ENCODE assay signal across 8 cellular contexts in genomic region chr3:198080521-198081384, GRCh38.
DNase-seq lines count a peak whose midpoint lies in the region; ATAC-seq, FAIRE-seq and TF ChIP-seq lines count a peak whose summit lies in the region.

No MANE protein-coding gene starts in this region.

- peaks cover 16% of the 10 kb centered on the region for H3K4me1 Mint-ChIP-seq in activated T-helper 1 cell treated with anti-CD3 and anti-CD28 coated beads, Interleukin-12 subunit alpha, Interleukin-12 subunit beta, Interleukin-2, Interleukin-4 antibody, amounts not matched to agents 30 ng/mL and 10 ng/mL and 1 ng/mL, durations not matched to agents 14 hours and 24 hours and 36 hours (ENCODE audit: low read depth)
- H3K4me1 Mint-ChIP-seq in neural crest cell = peaks cover 7% of the 10 kb centered on the region

- H3K79me2 ChIP-seq in OCI-LY7 (ENCODE audit: insufficient read depth, low read depth, low read length) = no peaks in the 10 kb centered on the region

- no peaks in the 10 kb centered on the region for H3K9me2 ChIP-seq in OCI-LY7 (ENCODE audit: insufficient read depth, low read length)

- peak overlapping the region; percentile 67 for H3K27ac Mint-ChIP-seq in activated T-helper 1 cell treated with anti-CD3 and anti-CD28 coated beads, Interleukin-12 subunit alpha, Interleukin-12 subunit beta, Interleukin-2, Interleukin-4 antibody, amounts not matched to agents 30 ng/mL and 10 ng/mL and 1 ng/mL, durations not matched to agents 14 hours and 24 hours and 36 hours
- peak overlapping the region; percentile 71 for H3K27ac Mint-ChIP-seq in neural crest cell (ENCODE audit: unreplicated experiment)

- TF ChIP-seq POLR2A in A549 (IDR thresholded peaks at IDR 0.05; ENCODE audit: low read length) (no peak), GM18505 (IDR thresholded peaks at IDR 0.05; ENCODE audit: borderline replicate concordance, extremely low read depth, insufficient read depth, insufficient read length) (no peak)

- TF ChIP-seq CTCF in A549 (IDR thresholded peaks at IDR 0.05) (peak; percentile 48), OCI-LY7 (conservative IDR thresholded peaks at IDR 0.05; ENCODE audit: low read length) (peak; percentile 73), neural crest cell (conservative IDR thresholded peaks at IDR 0.05) (peak; percentile 75)

- peaks cover 5% of the 10 kb centered on the region; the same call in 1 of the 3 replicates for H3K9me3 ChIP-seq in A549
- H3K9me3 ChIP-seq in OCI-LY7 (ENCODE audit: low read length) = no peaks in the 10 kb centered on the region; the same call in 1 of the 2 replicates

- H3K27ac ChIP-seq in A549 (peak overlapping the region; percentile 27 to 62; a peak in 2 of 6 replicates), OCI-LY7 (ENCODE audit: low read depth, low read length, poor library complexity, severe bottlenecking) (no peak overlapping the region)

- BruUV-seq in OCI-LY7 (replicated peaks; lab: Mats Ljungman, UMichigan) = no TSS peak

- peaks cover 7% of the 10 kb centered on the region; the same call in 2 of the 3 replicates for H3K4me1 ChIP-seq in A549
- peaks cover 9% of the 10 kb centered on the region for H3K4me1 ChIP-seq in OCI-LY7 (ENCODE audit: insufficient read depth, low read length, poor library complexity, severe bottlenecking)

- no peak for FAIRE-seq in A549 (lab: Jason Lieb, UNC)

- WGBS in A549 (ENCODE audit: missing lambda C conversion rate) = no CpG with 5 or more reads among the region's 86 CpGs

- ATAC-seq in A549 = peak; percentile 97 to 98
- peak; percentile 83 for ATAC-seq in GM18505 (IDR thresholded peaks at IDR 0.05; ENCODE audit: unreplicated experiment)
- peak; percentile 78 for ATAC-seq in HG03520 (IDR thresholded peaks at IDR 0.05; ENCODE audit: unreplicated experiment)
- peak; percentile 91 for ATAC-seq in stimulated activated naive CD8-positive, alpha-beta T cell treated with anti-CD3 and anti-CD28 coated beads, Interleukin-15, Interleukin-2, amounts not matched to agents 100 U/mL and 50 U/mL, for 24 hours

- no peaks in the 10 kb centered on the region for H4K20me1 ChIP-seq in OCI-LY7 (ENCODE audit: insufficient read depth, low read length)

- POLR2A ChIA-PET in A549 (lab: Yijun Ruan, JAX) = no interaction called here
- POLR2A ChIA-PET in OCI-LY7 (lab: Charles Lee) = interaction anchor here (0.5 to 1.2 kb wide), 2 partner anchors 13 to 60 kb away, joined by 3 read pairs; no protein-coding TSS in a partner anchor

- 0 out of 5 replicates have a peak, but pooled peaks of 1 of the 2 experiments have one; percentile 28 for TF ChIP-seq RAD21 in A549 (conservative IDR thresholded peaks at IDR 0.05 in 1 of 2, IDR thresholded peaks at IDR 0.05 in 1 of 2)

- peak overlapping the region; percentile 49 for H3K4me3 ChIP-seq in A549
- peak overlapping the region; percentile 67 for H3K4me3 ChIP-seq in OCI-LY7 (ENCODE audit: low read depth, low read length, poor library complexity, severe bottlenecking)

- H2AFZ ChIP-seq in OCI-LY7 (ENCODE audit: low read length) = peak overlapping the region; percentile 92

- no peaks in the 10 kb centered on the region for H3K9me3 Mint-ChIP-seq in activated T-helper 1 cell treated with anti-CD3 and anti-CD28 coated beads, Interleukin-12 subunit alpha, Interleukin-12 subunit beta, Interleukin-2, Interleukin-4 antibody, amounts not matched to agents 30 ng/mL and 10 ng/mL and 1 ng/mL, durations not matched to agents 14 hours and 24 hours and 36 hours
- H3K9me3 Mint-ChIP-seq in neural crest cell = no peaks in the 10 kb centered on the region

- intact Hi-C loops in OCI-LY7 (cut with micrococcal nuclease; ENCODE audit: unreplicated experiment) = no loop called here
- intact Hi-C loops in activated T-helper 1 cell treated with anti-CD3 and anti-CD28 coated beads, Interleukin-12 subunit alpha, Interleukin-12 subunit beta, Interleukin-2, Interleukin-4 antibody, amounts not matched to agents 30 ng/mL and 10 ng/mL and 1 ng/mL, durations not matched to agents 14 hours and 24 hours and 36 hours (cut with micrococcal nuclease) = loop anchor here (1.0 kb wide), 3 partner anchors 8 to 174 kb away; partner anchors contain the start of gene LMLN

- peak overlapping the region; percentile 99 for H3K4me2 ChIP-seq in A549
- H3K4me2 ChIP-seq in OCI-LY7 (ENCODE audit: low read length) = peak overlapping the region; percentile 94

- TF ChIP-seq EP300 in A549 (IDR thresholded peaks at IDR 0.05) = no peak

- no peaks in the 10 kb centered on the region for H3K36me3 ChIP-seq in OCI-LY7 (ENCODE audit: insufficient read depth, low read length)

- peak overlapping the region; percentile 81 for H3K4me3 Mint-ChIP-seq in activated T-helper 1 cell treated with anti-CD3 and anti-CD28 coated beads, Interleukin-12 subunit alpha, Interleukin-12 subunit beta, Interleukin-2, Interleukin-4 antibody, amounts not matched to agents 30 ng/mL and 10 ng/mL and 1 ng/mL, durations not matched to agents 14 hours and 24 hours and 36 hours
- H3K4me3 Mint-ChIP-seq in neural crest cell = peak overlapping the region; percentile 86

- peaks cover 63% of the 10 kb centered on the region for H3K27me3 Mint-ChIP-seq in activated T-helper 1 cell treated with anti-CD3 and anti-CD28 coated beads, Interleukin-12 subunit alpha, Interleukin-12 subunit beta, Interleukin-2, Interleukin-4 antibody, amounts not matched to agents 30 ng/mL and 10 ng/mL and 1 ng/mL, durations not matched to agents 14 hours and 24 hours and 36 hours (ENCODE audit: insufficient read depth)
- H3K27me3 Mint-ChIP-seq in neural crest cell (ENCODE audit: low read depth) = peaks cover 78% of the 10 kb centered on the region

- CTCF ChIA-PET in A549 (lab: Yijun Ruan, JAX) (interaction anchor here (0.6 to 2.4 kb wide), 20 partner anchors 9 to 175 kb away, joined by 3 to 23 read pairs (median 4); no protein-coding TSS in a partner anchor), OCI-LY7 (lab: Charles Lee; ENCODE audit: unreplicated experiment) (interaction anchor here (0.6 to 1.2 kb wide), 3 partner anchors 13 to 735 kb away, joined by 3 to 4 read pairs (median 3); no protein-coding TSS in a partner anchor)

- DNase-seq in A549 (ENCODE audit: low read depth in 1 of 2, low spot score in 1 of 2) = peak; percentile 10 to 57
- DNase-seq in OCI-LY7 (ENCODE audit: low spot score) = peak; percentile 83
- DNase-seq in activated T-helper 1 cell treated with anti-CD3 and anti-CD28 coated beads, Interleukin-12 subunit alpha, Interleukin-12 subunit beta, Interleukin-2, Interleukin-4 antibody, amounts not matched to agents 30 ng/mL and 10 ng/mL and 1 ng/mL, durations not matched to agents 14 hours and 24 hours and 36 hours (ENCODE audit: low spot score) = peak; percentile 77
- peak; percentile 24 for DNase-seq in fibroblast of the conjunctiva (ENCODE audit: low read depth)
- peak; percentile 81 for DNase-seq in neural crest cell (ENCODE audit: low read depth, low spot score)
- DNase-seq in stimulated activated naive CD8-positive, alpha-beta T cell treated with anti-CD3 and anti-CD28 coated beads, Interleukin-15, Interleukin-2, amounts not matched to agents 100 U/mL and 50 U/mL, for 24 hours = peak; percentile 85

- H3K36me3 Mint-ChIP-seq in activated T-helper 1 cell treated with anti-CD3 and anti-CD28 coated beads, Interleukin-12 subunit alpha, Interleukin-12 subunit beta, Interleukin-2, Interleukin-4 antibody, amounts not matched to agents 30 ng/mL and 10 ng/mL and 1 ng/mL, durations not matched to agents 14 hours and 24 hours and 36 hours (ENCODE audit: low read depth) = no peaks in the 10 kb centered on the region
- peaks cover 4% of the 10 kb centered on the region for H3K36me3 Mint-ChIP-seq in neural crest cell (ENCODE audit: low read depth)

TF ChIP-seq in A549, 52 proteins besides CTCF, POLR2A, EP300 and RAD21:
- TF ChIP-seq NPAS2 (CRISPR knock-in tag; IDR thresholded peaks at IDR 0.05; ENCODE audit: borderline replicate concordance) (no peak), KDM5A (IDR thresholded peaks at IDR 0.05) (no peak), ZSCAN20 (CRISPR knock-in tag; IDR thresholded peaks at IDR 0.05) (no peak), NFE2L2 (conservative IDR thresholded peaks at IDR 0.05; ENCODE audit: low read length) (no peak), RARB (CRISPR knock-in tag; IDR thresholded peaks at IDR 0.05) (no peak), ZFP36 (IDR thresholded peaks at IDR 0.05; ENCODE audit: borderline replicate concordance, partially characterized antibody) (peak; percentile 55), RNF2 (IDR thresholded peaks at IDR 0.05; ENCODE audit: borderline replicate concordance, low read depth) (peak; percentile 99), MAX (IDR thresholded peaks at IDR 0.05) (0 out of 2 replicates have a peak, but pooled peaks have one; percentile 23), POLR2AphosphoS2 (conservative IDR thresholded peaks at IDR 0.05; ENCODE audit: low read length) (no peak), JUNB (IDR thresholded peaks at IDR 0.05) (no peak), RCOR1 (IDR thresholded peaks at IDR 0.05; ENCODE audit: low read depth, low read length) (no peak), CBX8 (IDR thresholded peaks at IDR 0.05) (no peak), GATA3 (IDR thresholded peaks at IDR 0.05; ENCODE audit: borderline replicate concordance) (0 out of 2 replicates have a peak, but pooled peaks have one; percentile 18), CHD2 (IDR thresholded peaks at IDR 0.05; ENCODE audit: low read length, partially characterized antibody) (no peak), KDM1A (IDR thresholded peaks at IDR 0.05; ENCODE audit: low read depth) (no peak)
- TF ChIP-seq, protein P1, sequence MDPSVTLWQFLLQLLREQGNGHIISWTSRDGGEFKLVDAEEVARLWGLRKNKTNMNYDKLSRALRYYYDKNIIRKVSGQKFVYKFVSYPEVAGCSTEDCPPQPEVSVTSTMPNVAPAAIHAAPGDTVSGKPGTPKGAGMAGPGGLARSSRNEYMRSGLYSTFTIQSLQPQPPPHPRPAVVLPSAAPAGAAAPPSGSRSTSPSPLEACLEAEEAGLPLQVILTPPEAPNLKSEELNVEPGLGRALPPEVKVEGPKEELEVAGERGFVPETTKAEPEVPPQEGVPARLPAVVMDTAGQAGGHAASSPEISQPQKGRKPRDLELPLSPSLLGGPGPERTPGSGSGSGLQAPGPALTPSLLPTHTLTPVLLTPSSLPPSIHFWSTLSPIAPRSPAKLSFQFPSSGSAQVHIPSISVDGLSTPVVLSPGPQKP (IDR thresholded peaks at IDR 0.05; ENCODE audit: low read depth, low read length) = no peak
- TF ChIP-seq, protein P2, sequence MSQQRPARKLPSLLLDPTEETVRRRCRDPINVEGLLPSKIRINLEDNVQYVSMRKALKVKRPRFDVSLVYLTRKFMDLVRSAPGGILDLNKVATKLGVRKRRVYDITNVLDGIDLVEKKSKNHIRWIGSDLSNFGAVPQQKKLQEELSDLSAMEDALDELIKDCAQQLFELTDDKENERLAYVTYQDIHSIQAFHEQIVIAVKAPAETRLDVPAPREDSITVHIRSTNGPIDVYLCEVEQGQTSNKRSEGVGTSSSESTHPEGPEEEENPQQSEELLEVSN (IDR thresholded peaks at IDR 0.05; ENCODE audit: borderline replicate concordance, low read depth) = 0 out of 2 replicates have a peak, but pooled peaks have one; percentile 33

Comparison
In these comparisons a context has a peak if more than half of its experiments do, and no peak if none do; other contexts are left out.
1. DNase-seq: peak in every context shown above with its lines; median percentile 85 in stimulated activated naive CD8-positive, alpha-beta T cell treated with anti-CD3 and anti-CD28 coated beads, Interleukin-15, Interleukin-2, amounts not matched to agents 100 U/mL and 50 U/mL, for 24 hours; 83 in OCI-LY7; 81 in neural crest cell; 77 in activated T-helper 1 cell treated with anti-CD3 and anti-CD28 coated beads, Interleukin-12 subunit alpha, Interleukin-12 subunit beta, Interleukin-2, Interleukin-4 antibody, amounts not matched to agents 30 ng/mL and 10 ng/mL and 1 ng/mL, durations not matched to agents 14 hours and 24 hours and 36 hours; 34 in A549; 24 in fibroblast of the conjunctiva.